In genomic region chr12:51721281-51721940, GRCh38 we compare ENCODE assay signal across 8 cellular contexts.
DNase-seq lines count a peak whose midpoint lies in the region; ATAC-seq and TF ChIP-seq lines count a peak whose summit lies in the region.

No MANE protein-coding gene starts in this region.

- 0 out of 2 replicates have a peak overlapping the region, but pooled peaks have one; percentile 24 for H2BK20ac ChIP-seq in IMR-90 (ENCODE audit: low read depth, low read length)

- H3K4ac ChIP-seq in IMR-90 (ENCODE audit: low read depth, low read length): peak overlapping the region; percentile 33; the same call in 1 of the 2 replicates

- H2AFZ ChIP-seq in IMR-90 (replicated peaks; ENCODE audit: low read length, poor library complexity): peak overlapping the region; percentile 91

- DNase-seq in IMR-90 (peak; percentile 36), left ventricle myocardium superior (peak; percentile 60), NCI-H1417 (lab: John Stamatoyannopoulos, UW) (no peak), GM20000 (ENCODE audit: low spot score) (no peak), GM19240 (ENCODE audit: insufficient read length, low spot score) (no peak)
- peak; percentile 25 for DNase-seq in activated naive CD4-positive, alpha-beta T cell treated with Interleukin-2 at 50 U/mL for 16 hours
- DNase-seq in stimulated activated CD4-positive, alpha-beta T cell treated with anti-CD3 and anti-CD28 coated beads, Interleukin-15, amount 100 ng/mL, for 24 hours: peak; percentile 72

- peak overlapping the region; percentile 37 for H3K4me3 ChIP-seq in IMR-90 (ENCODE audit: insufficient read depth, low read depth, low read length)

- no peaks in the 10 kb centered on the region for H3K27me3 ChIP-seq in IMR-90 (ENCODE audit: control insufficient read depth, insufficient read depth, low read length)

- BruUV-seq in IMR-90 (replicated peaks; lab: Mats Ljungman, UMichigan): no TSS peak

- no peaks in the 10 kb centered on the region for H3K9me3 ChIP-seq in IMR-90 (ENCODE audit: control insufficient read depth, insufficient read depth, low read length)

- intact Hi-C loops in IMR-90 (cut with micrococcal nuclease): no loop called here
- intact Hi-C loops in left ventricle myocardium superior (cut with micrococcal nuclease): no loop called here

- H2BK5ac ChIP-seq in IMR-90 (ENCODE audit: low read depth, low read length, poor library complexity, severe bottlenecking): no peak overlapping the region

- no peaks in the 10 kb centered on the region for H3K36me3 ChIP-seq in IMR-90 (ENCODE audit: control insufficient read depth, insufficient read depth, low read length)

- no peak overlapping the region for H2BK15ac ChIP-seq in IMR-90 (ENCODE audit: low read depth, low read length)

- H4K91ac ChIP-seq in IMR-90 (ENCODE audit: insufficient read depth, low read depth, low read length): no peak overlapping the region

- H2BK120ac ChIP-seq in IMR-90 (ENCODE audit: low read depth, low read length): 0 out of 2 replicates have a peak overlapping the region, but pooled peaks have one; percentile 34

- H4K8ac ChIP-seq in IMR-90 (ENCODE audit: low read depth in 2 of 2, low read length in 2 of 2): peak overlapping the region in 1 of 2 experiments; percentile 71; a peak in 1 of 4 replicates

- H3K4me2 ChIP-seq in IMR-90 (ENCODE audit: low read depth, low read length): peak overlapping the region; percentile 86

- dilution Hi-C loops in IMR-90 (cut with HindIII; ENCODE audit: low sequenced_read_pairs, unreplicated experiment): no loop called here

- TF ChIP-seq RAD21 in IMR-90 (IDR thresholded peaks at IDR 0.05; ENCODE audit: low read length): peak; percentile 18; the same call in 1 of the 2 replicates

- no peak for TF ChIP-seq POLR2A in IMR-90 (IDR thresholded peaks at IDR 0.05; ENCODE audit: low read depth, low read length)

- WGBS in IMR-90 (ENCODE audit: extremely low coverage in 2 of 2, insufficient read length in 1 of 2), 2 experiments: 26% methylated on average over 8 of the region's 44 CpGs; no CpG with 5 or more reads in 1 of the 2 experiments

- POLR2A ChIA-PET in IMR-90 (lab: Charles Lee; ENCODE audit: unreplicated experiment): no interaction called here

- peak overlapping the region; percentile 92 for H3K14ac ChIP-seq in IMR-90 (replicated peaks; ENCODE audit: low read depth, low read length)

- no peak overlapping the region for H3K27ac ChIP-seq in IMR-90 (ENCODE audit: insufficient read depth, low read length)

- CTCF ChIA-PET in IMR-90 (lab: Yijun Ruan, JAX): no interaction called here

- peaks cover 1 to 7% of the 10 kb centered on the region in 2 experiments; a peak in 2 of 4 replicates for H3K79me1 ChIP-seq in IMR-90 (ENCODE audit: low read depth in 1 of 2, low read length in 2 of 2)

- H4K5ac ChIP-seq in IMR-90 (ENCODE audit: low read depth, low read length): no peak overlapping the region

- peak overlapping the region; percentile 95 for H3K23ac ChIP-seq in IMR-90 (ENCODE audit: low read depth, low read length)

- peak overlapping the region; percentile 67 for H2AK9ac ChIP-seq in IMR-90 (replicated peaks; ENCODE audit: low read depth, low read length, poor library complexity)

- no peaks in the 10 kb centered on the region for H4K20me1 ChIP-seq in IMR-90 (ENCODE audit: insufficient read depth, low read length)

- H3K56ac ChIP-seq in IMR-90 (ENCODE audit: extremely low read depth, insufficient read depth, low read length): no peak overlapping the region

- H2AK5ac ChIP-seq in IMR-90 (ENCODE audit: low read depth, low read length): no peak overlapping the region

- H3K4me1 ChIP-seq in IMR-90 (ENCODE audit: control insufficient read depth, insufficient read depth, low read length): no peaks in the 10 kb centered on the region

- peak overlapping the region; percentile 28; the same call in 1 of the 2 replicates for H3K9ac ChIP-seq in IMR-90 (ENCODE audit: low read depth, low read length)

- in situ Hi-C loops in IMR-90 (cut with MboI; ENCODE audit: low sequenced_read_pairs): no loop called here

- H3K9me1 ChIP-seq in IMR-90 (ENCODE audit: insufficient read depth, low read length): peaks cover 7% of the 10 kb centered on the region

- peak; percentile 23; the same call in 1 of the 2 replicates for TF ChIP-seq CTCF in IMR-90 (conservative IDR thresholded peaks at IDR 0.05; ENCODE audit: low read depth, low read length)
- no peak for TF ChIP-seq CTCF in GM20000 (IDR thresholded peaks at IDR 0.05; ENCODE audit: extremely low read depth, missing control alignments)

- ATAC-seq in IMR-90 (ENCODE audit: low read depth) (peak; percentile 99), left ventricle myocardium superior (peak; percentile 81), GM18870 (IDR thresholded peaks at IDR 0.05; ENCODE audit: unreplicated experiment) (no peak)

- H3K18ac ChIP-seq in IMR-90 (ENCODE audit: low read depth, low read length): no peak overlapping the region

TF ChIP-seq in IMR-90, 13 proteins besides CTCF, POLR2A, EP300 and RAD21:
- TF ChIP-seq MAFK (IDR thresholded peaks at IDR 0.05; ENCODE audit: low read depth, low read length) (no peak), FOS (IDR thresholded peaks at IDR 0.05; ENCODE audit: low read depth, low read length) (no peak), NFE2L2 (IDR thresholded peaks at IDR 0.05; ENCODE audit: low read depth, low read length) (no peak), USF2 (IDR thresholded peaks at IDR 0.05; ENCODE audit: low read depth, low read length) (no peak), ELK1 (IDR thresholded peaks at IDR 0.05; ENCODE audit: borderline replicate concordance, low read depth, low read length) (no peak), MAZ (IDR thresholded peaks at IDR 0.05; ENCODE audit: borderline replicate concordance, low read depth, low read length) (no peak), RCOR1 (IDR thresholded peaks at IDR 0.05; ENCODE audit: insufficient replicate concordance, low read length) (no peak), MXI1 (IDR thresholded peaks at IDR 0.05; ENCODE audit: borderline replicate concordance, low read depth, low read length) (no peak), RFX5 (IDR thresholded peaks at IDR 0.05; ENCODE audit: low read depth, low read length) (no peak), SMC3 (IDR thresholded peaks at IDR 0.05; ENCODE audit: low read depth, low read length) (no peak), CHD1 (IDR thresholded peaks at IDR 0.05; ENCODE audit: low read depth, low read length) (no peak), CEBPB (IDR thresholded peaks at IDR 0.05; ENCODE audit: low read depth, low read length) (no peak), BHLHE40 (IDR thresholded peaks at IDR 0.05; ENCODE audit: low read depth, low read length) (no peak)

Comparison
In these comparisons a context has a peak if more than half of its experiments do, and no peak if none do; other contexts are left out.
1. DNase-seq: peak in IMR-90 (single experiment), activated naive CD4-positive, alpha-beta T cell treated with Interleukin-2 at 50 U/mL for 16 hours (single experiment), left ventricle myocardium superior (single experiment) and stimulated activated CD4-positive, alpha-beta T cell treated with anti-CD3 and anti-CD28 coated beads, Interleukin-15, amount 100 ng/mL, for 24 hours (single experiment); none in NCI-H1417 (0 of 3), GM20000 (single experiment) and GM19240 (single experiment).